1 cellular context compared by ENCODE assay signal in genomic region chr12:48969847-48970701, GRCh38.
TF ChIP-seq lines count a peak whose summit lies in the region.

No MANE protein-coding gene starts in this region.

TF ChIP-seq in HepG2, 621 proteins besides CTCF, POLR2A, EP300 and RAD21 (continued from another document and continues in another):
- TF ChIP-seq, protein P1, sequence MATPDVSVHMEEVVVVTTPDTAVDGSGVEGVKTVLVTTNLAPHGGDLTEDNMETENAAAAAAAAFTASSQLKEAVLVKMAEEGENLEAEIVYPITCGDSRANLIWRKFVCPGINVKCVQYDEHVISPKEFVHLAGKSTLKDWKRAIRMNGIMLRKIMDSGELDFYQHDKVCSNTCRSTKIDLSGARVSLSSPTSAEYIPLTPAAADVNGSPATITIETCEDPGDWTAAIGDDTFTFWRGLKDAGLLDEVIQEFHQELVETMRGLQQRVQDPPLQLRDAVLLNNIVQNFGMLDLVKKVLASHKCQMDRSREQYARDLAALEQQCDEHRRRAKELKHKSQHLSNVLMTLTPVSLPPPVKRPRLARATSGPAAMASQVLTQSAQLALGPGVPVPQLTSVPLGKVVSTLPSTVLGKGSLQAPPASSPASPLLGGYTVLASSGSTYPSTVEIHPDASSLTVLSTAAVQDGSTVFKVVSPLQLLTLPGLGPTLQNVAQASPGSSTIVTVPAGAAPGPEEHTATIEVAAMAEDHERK (CRISPR knock-in tag; IDR thresholded peaks at IDR 0.05; ENCODE audit: low read depth): no peak
- TF ChIP-seq ZNF839 (CRISPR knock-in tag; IDR thresholded peaks at IDR 0.05; ENCODE audit: borderline replicate concordance) (no peak), FOXJ3 (CRISPR knock-in tag; IDR thresholded peaks at IDR 0.05; ENCODE audit: borderline replicate concordance) (no peak), ZNF407 (CRISPR knock-in tag; IDR thresholded peaks at IDR 0.05; ENCODE audit: not compliant biosample characterization) (no peak), TARDBP (CRISPR knock-in tag; IDR thresholded peaks at IDR 0.05) (no peak), HMGXB4 (CRISPR knock-in tag; IDR thresholded peaks at IDR 0.05; ENCODE audit: borderline replicate concordance in 1 of 2, low read depth in 1 of 2) (peak in 1 of 2 experiments; percentile 49; a peak in 1 of 4 replicates), DR1 (CRISPR knock-in tag; IDR thresholded peaks at IDR 0.05) (no peak), PLRG1 (conservative IDR thresholded peaks at IDR 0.05) (no peak), ZNF562 (CRISPR knock-in tag; IDR thresholded peaks at IDR 0.05; ENCODE audit: borderline replicate concordance) (no peak), SSRP1 (CRISPR knock-in tag; IDR thresholded peaks at IDR 0.05) (no peak), AHR (CRISPR knock-in tag; IDR thresholded peaks at IDR 0.05) (no peak), MXD3 (CRISPR knock-in tag; IDR thresholded peaks at IDR 0.05) (no peak), PTBP1 (IDR thresholded peaks at IDR 0.05; ENCODE audit: low read depth, low read length, poor library complexity, severe bottlenecking) (no peak), ZNF678 (CRISPR knock-in tag; IDR thresholded peaks at IDR 0.05) (0 out of 2 replicates have a peak, but pooled peaks have one; percentile 42), NONO (IDR thresholded peaks at IDR 0.05) (no peak), NONO (CRISPR knock-in tag; conservative IDR thresholded peaks at IDR 0.05) (no peak), MYPOP (CRISPR knock-in tag; IDR thresholded peaks at IDR 0.05) (peak; percentile 51; the same call in 1 of the 2 replicates), AFF4 (CRISPR knock-in tag; IDR thresholded peaks at IDR 0.05) (no peak), ZNF563 (CRISPR knock-in tag; IDR thresholded peaks at IDR 0.05) (0 out of 2 replicates have a peak, but pooled peaks have one; percentile 33), ZNF878 (CRISPR knock-in tag; IDR thresholded peaks at IDR 0.05) (no peak), KLF11 (CRISPR knock-in tag; IDR thresholded peaks at IDR 0.05) (no peak), ZNF775 (CRISPR knock-in tag; IDR thresholded peaks at IDR 0.05; ENCODE audit: borderline replicate concordance) (no peak), ZNF17 (CRISPR knock-in tag; IDR thresholded peaks at IDR 0.05) (no peak), FOSL1 (CRISPR knock-in tag; IDR thresholded peaks at IDR 0.05; ENCODE audit: borderline replicate concordance) (no peak), SMAD1 (CRISPR knock-in tag; IDR thresholded peaks at IDR 0.05; ENCODE audit: borderline replicate concordance, low read depth) (no peak), PATZ1 (CRISPR knock-in tag; IDR thresholded peaks at IDR 0.05) (0 out of 2 replicates have a peak, but pooled peaks have one; percentile 29), MATR3 (CRISPR knock-in tag; IDR thresholded peaks at IDR 0.05) (no peak), ZNF335 (CRISPR knock-in tag; IDR thresholded peaks at IDR 0.05) (no peak)
- TF ChIP-seq, protein P2, sequence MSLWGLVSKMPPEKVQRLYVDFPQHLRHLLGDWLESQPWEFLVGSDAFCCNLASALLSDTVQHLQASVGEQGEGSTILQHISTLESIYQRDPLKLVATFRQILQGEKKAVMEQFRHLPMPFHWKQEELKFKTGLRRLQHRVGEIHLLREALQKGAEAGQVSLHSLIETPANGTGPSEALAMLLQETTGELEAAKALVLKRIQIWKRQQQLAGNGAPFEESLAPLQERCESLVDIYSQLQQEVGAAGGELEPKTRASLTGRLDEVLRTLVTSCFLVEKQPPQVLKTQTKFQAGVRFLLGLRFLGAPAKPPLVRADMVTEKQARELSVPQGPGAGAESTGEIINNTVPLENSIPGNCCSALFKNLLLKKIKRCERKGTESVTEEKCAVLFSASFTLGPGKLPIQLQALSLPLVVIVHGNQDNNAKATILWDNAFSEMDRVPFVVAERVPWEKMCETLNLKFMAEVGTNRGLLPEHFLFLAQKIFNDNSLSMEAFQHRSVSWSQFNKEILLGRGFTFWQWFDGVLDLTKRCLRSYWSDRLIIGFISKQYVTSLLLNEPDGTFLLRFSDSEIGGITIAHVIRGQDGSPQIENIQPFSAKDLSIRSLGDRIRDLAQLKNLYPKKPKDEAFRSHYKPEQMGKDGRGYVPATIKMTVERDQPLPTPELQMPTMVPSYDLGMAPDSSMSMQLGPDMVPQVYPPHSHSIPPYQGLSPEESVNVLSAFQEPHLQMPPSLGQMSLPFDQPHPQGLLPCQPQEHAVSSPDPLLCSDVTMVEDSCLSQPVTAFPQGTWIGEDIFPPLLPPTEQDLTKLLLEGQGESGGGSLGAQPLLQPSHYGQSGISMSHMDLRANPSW (CRISPR knock-in tag; IDR thresholded peaks at IDR 0.05; ENCODE audit: borderline replicate concordance): no peak
- TF ChIP-seq, protein P3, sequence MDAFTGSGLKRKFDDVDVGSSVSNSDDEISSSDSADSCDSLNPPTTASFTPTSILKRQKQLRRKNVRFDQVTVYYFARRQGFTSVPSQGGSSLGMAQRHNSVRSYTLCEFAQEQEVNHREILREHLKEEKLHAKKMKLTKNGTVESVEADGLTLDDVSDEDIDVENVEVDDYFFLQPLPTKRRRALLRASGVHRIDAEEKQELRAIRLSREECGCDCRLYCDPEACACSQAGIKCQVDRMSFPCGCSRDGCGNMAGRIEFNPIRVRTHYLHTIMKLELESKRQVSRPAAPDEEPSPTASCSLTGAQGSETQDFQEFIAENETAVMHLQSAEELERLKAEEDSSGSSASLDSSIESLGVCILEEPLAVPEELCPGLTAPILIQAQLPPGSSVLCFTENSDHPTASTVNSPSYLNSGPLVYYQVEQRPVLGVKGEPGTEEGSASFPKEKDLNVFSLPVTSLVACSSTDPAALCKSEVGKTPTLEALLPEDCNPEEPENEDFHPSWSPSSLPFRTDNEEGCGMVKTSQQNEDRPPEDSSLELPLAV (CRISPR knock-in tag; conservative IDR thresholded peaks at IDR 0.05; ENCODE audit: low read depth): no peak
- TF ChIP-seq, protein P4, sequence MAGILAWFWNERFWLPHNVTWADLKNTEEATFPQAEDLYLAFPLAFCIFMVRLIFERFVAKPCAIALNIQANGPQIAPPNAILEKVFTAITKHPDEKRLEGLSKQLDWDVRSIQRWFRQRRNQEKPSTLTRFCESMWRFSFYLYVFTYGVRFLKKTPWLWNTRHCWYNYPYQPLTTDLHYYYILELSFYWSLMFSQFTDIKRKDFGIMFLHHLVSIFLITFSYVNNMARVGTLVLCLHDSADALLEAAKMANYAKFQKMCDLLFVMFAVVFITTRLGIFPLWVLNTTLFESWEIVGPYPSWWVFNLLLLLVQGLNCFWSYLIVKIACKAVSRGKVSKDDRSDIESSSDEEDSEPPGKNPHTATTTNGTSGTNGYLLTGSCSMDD (CRISPR knock-in tag; IDR thresholded peaks at IDR 0.05): no peak
